ENCODE assay signal across 1 cellular context in genomic region chr6:167238169-167238693, GRCh38.
TF ChIP-seq lines count a peak whose summit lies in the region.

No MANE protein-coding gene starts in this region.

TF ChIP-seq in HEK293, 187 proteins besides CTCF, POLR2A, EP300 and RAD21:
- TF ChIP-seq TRIM28 (IDR thresholded peaks at IDR 0.05; ENCODE audit: borderline replicate concordance, low read length) (peak; percentile 73), ZBTB7A (tag by site-specific recombination; IDR thresholded peaks at IDR 0.05; ENCODE audit: low read depth) (no peak), ZBTB44 (tag by site-specific recombination; IDR thresholded peaks at IDR 0.05) (no peak), SP2 (tag by site-specific recombination; IDR thresholded peaks at IDR 0.05) (no peak), ZNF704 (tag by site-specific recombination; IDR thresholded peaks at IDR 0.05) (no peak), ZNF394 (tag by site-specific recombination; IDR thresholded peaks at IDR 0.05; ENCODE audit: borderline replicate concordance) (no peak), ZNF174 (tag by site-specific recombination; IDR thresholded peaks at IDR 0.05) (no peak)
